Comparison of ENCODE assay signal across 1 cellular context in genomic region chr21:45370575-45370974, GRCh38.
TF ChIP-seq lines count a peak whose summit lies in the region.

No MANE protein-coding gene starts in this region.

TF ChIP-seq in HepG2, 621 proteins besides CTCF, POLR2A, EP300 and RAD21:
- TF ChIP-seq ZNF362 (CRISPR knock-in tag; IDR thresholded peaks at IDR 0.05; ENCODE audit: borderline replicate concordance) = no peak
- TF ChIP-seq ZFP82 (CRISPR knock-in tag; IDR thresholded peaks at IDR 0.05; ENCODE audit: borderline replicate concordance) = no peak
- TF ChIP-seq, protein P1, sequence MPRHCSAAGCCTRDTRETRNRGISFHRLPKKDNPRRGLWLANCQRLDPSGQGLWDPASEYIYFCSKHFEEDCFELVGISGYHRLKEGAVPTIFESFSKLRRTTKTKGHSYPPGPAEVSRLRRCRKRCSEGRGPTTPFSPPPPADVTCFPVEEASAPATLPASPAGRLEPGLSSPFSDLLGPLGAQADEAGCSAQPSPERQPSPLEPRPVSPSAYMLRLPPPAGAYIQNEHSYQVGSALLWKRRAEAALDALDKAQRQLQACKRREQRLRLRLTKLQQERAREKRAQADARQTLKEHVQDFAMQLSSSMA (CRISPR knock-in tag; IDR thresholded peaks at IDR 0.05) = no peak
- no peak for TF ChIP-seq STAT5B (CRISPR knock-in tag; IDR thresholded peaks at IDR 0.05)
- peak; percentile 52 for TF ChIP-seq ATF7 (IDR thresholded peaks at IDR 0.05)
- no peak for TF ChIP-seq ATF7 (CRISPR knock-in tag; IDR thresholded peaks at IDR 0.05)
- TF ChIP-seq FOXK2 (IDR thresholded peaks at IDR 0.05) = no peak
